Comparison of ENCODE assay signal across 30 cellular contexts in genomic region chr9:72789915-72790314, GRCh38.
"Had no signal": no experiment of that assay in that cellular context is flagged by ENCODE, and none has a peak within 500 bp of the region (broad histone marks: within the 10 kb centered on the region; RNA-seq: fewer than 3 reads in every experiment).

No MANE protein-coding gene starts in this region.

- ATAC-seq: activated CD8-positive, alpha-beta T cell treated with anti-CD3 and anti-CD28 coated beads for 36 hours; activated T-cell treated with anti-CD3 and anti-CD28 coated beads, Interleukin-2, amount 50 U/mL, for 72 hours; activated T-helper 17 cell treated with anti-CD3 and anti-CD28 coated beads, Interleukin-2, amount 50 U/mL, for 72 hours had no signal

- H3K4me3 ChIP-seq: ascending aorta, MG63, PC-9, SK-N-MC had no signal

- H3K4me2 ChIP-seq: PC-9 had no signal

- H3K9me3 ChIP-seq: ascending aorta, MG63 had no signal

- FAIRE-seq: TTC549 had no signal

- H3K9me3 Mint-ChIP-seq: activated CD4-positive, alpha-beta T cell treated with anti-CD3 and anti-CD28 coated beads, Interleukin-2, amount 10 ng/mL, durations not matched to agents 24 days and 14 days; activated CD8-positive, alpha-beta T cell treated with anti-CD3 and anti-CD28 coated beads for 36 hours had no signal

- DNase-seq: activated CD4-positive, alpha-beta T cell treated with anti-CD3 and anti-CD28 coated beads, Interleukin-2, amount 10 ng/mL, durations not matched to agents 24 days and 14 days; activated CD4-positive, alpha-beta T cell treated with anti-CD3 and anti-CD28 coated beads, Interleukin-2, amount 50 U/mL, for 4 hours; activated CD8-positive, alpha-beta T cell treated with anti-CD3 and anti-CD28 coated beads for 36 hours; activated effector memory CD4-positive, alpha-beta T cell treated with anti-CD3 and anti-CD28 coated beads, Interleukin-2, amount 50 U/mL, for 16 hours; activated naive CD4-positive, alpha-beta T cell; activated naive CD4-positive, alpha-beta T cell treated with anti-CD3 and anti-CD28 coated beads, Interleukin-2, amount 50 U/mL, for 16 hours; activated naive CD8-positive, alpha-beta T cell treated with anti-CD3 and anti-CD28 coated beads for 36 hours; activated T-cell treated with anti-CD3 and anti-CD28 coated beads, Interleukin-2, amount 50 U/mL, for 1 hour; activated T-cell treated with anti-CD3 and anti-CD28 coated beads, Interleukin-2, amount 50 U/mL, for 72 hours; amniotic stem cell; caudate nucleus; cerebellar nuclear complex; Kasumi-1; MG63; NCI-H1048; NCI-H1105 treated with DMSO at 0.1 percent for 48 hours; NCI-H1436; NCI-H1694; NCI-H1930; NCI-H2081 treated with DMSO at 0.1 percent for 48 hours; NCI-H345; NCI-H748 treated with DMSO at 0.1 percent for 48 hours; NK-92 treated with Interleukin-12 subunit alpha and Interleukin-12 subunit beta, amount 100 ng/mL, for 24 hours; PC-9; Right ventricle myocardium superior had no signal

- H3K27ac ChIP-seq: ascending aorta, PC-9, SK-N-MC had no signal

- H3K4me1 Mint-ChIP-seq: activated CD4-positive, alpha-beta T cell treated with anti-CD3 and anti-CD28 coated beads, Interleukin-2, amount 10 ng/mL, durations not matched to agents 24 days and 14 days; activated naive CD8-positive, alpha-beta T cell treated with anti-CD3 and anti-CD28 coated beads for 36 hours; activated T-helper 17 cell treated with anti-CD3 and anti-CD28 coated beads, Interleukin-2, amount 50 U/mL, for 72 hours had no signal

- H3K27me3 Mint-ChIP-seq: activated CD8-positive, alpha-beta T cell treated with anti-CD3 and anti-CD28 coated beads for 36 hours had no signal

- H3K4me3 Mint-ChIP-seq: activated CD4-positive, alpha-beta T cell treated with anti-CD3 and anti-CD28 coated beads, Interleukin-2, amount 10 ng/mL, durations not matched to agents 24 days and 14 days; activated CD8-positive, alpha-beta T cell treated with anti-CD3 and anti-CD28 coated beads for 36 hours; activated naive CD8-positive, alpha-beta T cell treated with anti-CD3 and anti-CD28 coated beads for 36 hours; activated T-cell treated with anti-CD3 and anti-CD28 coated beads, Interleukin-2, amount 50 U/mL, for 72 hours; activated T-helper 17 cell treated with anti-CD3 and anti-CD28 coated beads, Interleukin-2, amount 50 U/mL, for 72 hours; T-helper 2 cell treated with Interferon-gamma antibody and Interleukin-4, amounts not matched to agents 5 μg/mL and 100 μg/mL, for 36 hours had no signal

- H3K27ac Mint-ChIP-seq: activated CD4-positive, alpha-beta T cell treated with anti-CD3 and anti-CD28 coated beads, Interleukin-2, amount 10 ng/mL, durations not matched to agents 24 days and 14 days; activated CD8-positive, alpha-beta T cell treated with anti-CD3 and anti-CD28 coated beads for 36 hours; activated naive CD8-positive, alpha-beta T cell treated with anti-CD3 and anti-CD28 coated beads for 36 hours; activated T-cell treated with anti-CD3 and anti-CD28 coated beads, Interleukin-2, amount 50 U/mL, for 72 hours; activated T-helper 17 cell treated with anti-CD3 and anti-CD28 coated beads, Interleukin-2, amount 50 U/mL, for 72 hours; T-helper 2 cell treated with Interferon-gamma antibody and Interleukin-4, amounts not matched to agents 5 μg/mL and 100 μg/mL, for 36 hours had no signal

- H3K36me3 ChIP-seq: ascending aorta, MG63 had no signal

- H3K36me3 Mint-ChIP-seq: activated naive CD8-positive, alpha-beta T cell treated with anti-CD3 and anti-CD28 coated beads for 36 hours had no signal

- H3K27me3 ChIP-seq: ascending aorta, MG63 had no signal
